ENCODE assay signal across 8 cellular contexts in genomic region chr12:6891637-6892036, GRCh38. TPM values are rescaled to one million over a fixed set of nuclear protein-coding genes. Genes with fewer than 3 reads are reported as not detected.
DNase-seq lines count a peak whose midpoint lies in the region; ATAC-seq, FAIRE-seq and TF ChIP-seq lines count a peak whose summit lies in the region.

No MANE protein-coding gene starts in this region.

- peaks cover 0 to 6% of the 10 kb centered on the region in 2 donors for H3K4me1 ChIP-seq in ascending aorta
- peaks cover 8% of the 10 kb centered on the region for H3K4me1 ChIP-seq in thymus (ENCODE audit: control insufficient read depth, insufficient read depth, low read length)

- H3K4me3 ChIP-seq in AG04450 (ENCODE audit: low read depth, low read length) (peak overlapping the region; percentile 59), ascending aorta (peak overlapping the region; percentile 54 to 72), thymus (ENCODE audit: low read length) (peak overlapping the region; percentile 59)

- CTCF ChIA-PET in AG04450 (lab: Charles Lee) = interaction anchor here (0.6 to 2.8 kb wide), 16 partner anchors 8 to 822 kb away, joined by 3 to 50 read pairs (median 6); partner anchors contain the start of genes LRRC23, SPSB2 and USP5
- CTCF ChIA-PET in HEK293T (lab: Yijun Ruan, JAX) = interaction anchor here (0.7 to 2.4 kb wide), 15 partner anchors 11 to 769 kb away, joined by 3 to 24 read pairs (median 5); partner anchors contain the start of genes CDCA3, LRRC23, MLF2 and SPSB2

- WGBS in thymus = 74% methylated on average over 6 of the region's 6 CpGs

- no peaks in the 10 kb centered on the region; the same call in 1 of the 2 replicates for H3K9me3 ChIP-seq in AG04450 (ENCODE audit: control insufficient read depth, insufficient read depth, low read length)
- H3K9me3 ChIP-seq in ascending aorta = no peaks in the 10 kb centered on the region
- no peaks in the 10 kb centered on the region for H3K9me3 ChIP-seq in thymus (ENCODE audit: control insufficient read depth)

- H3K27ac ChIP-seq in AG04450 (ENCODE audit: low read depth, low read length) (peak overlapping the region; percentile 89), ascending aorta (peak overlapping the region; percentile 92 to 93), thymus (ENCODE audit: low read depth) (peak overlapping the region; percentile 96)

- H3K27me3 ChIP-seq in AG04450 (ENCODE audit: control insufficient read depth, insufficient read depth, low read length) = no peaks in the 10 kb centered on the region
- no peaks in the 10 kb centered on the region for H3K27me3 ChIP-seq in ascending aorta
- H3K27me3 ChIP-seq in thymus (ENCODE audit: control insufficient read depth, insufficient read depth) = no peaks in the 10 kb centered on the region

- no peak for TF ChIP-seq CTCF in AG04450 (IDR thresholded peaks at IDR 0.05; ENCODE audit: low read depth, low read length)
- TF ChIP-seq CTCF in ascending aorta (IDR thresholded peaks at IDR 0.05) = no peak

- H3K36me3 ChIP-seq in ascending aorta (peaks cover 0 to 4% of the 10 kb centered on the region in 2 donors), thymus (ENCODE audit: control insufficient read depth, insufficient read depth) (no peaks in the 10 kb centered on the region)

- ATAC-seq in left lobe of liver = peak; percentile 2

- intact Hi-C loops in ascending aorta (cut with DNase I) = loop anchor here (1.0 to 2.0 kb wide), 4 partner anchors 13 to 39 kb away; partner anchors contain the start of genes LRRC23, SPSB2 and USP5

- DNase-seq in AG04450 (ENCODE audit: low read depth, low spot score) = no peak
- no peak for DNase-seq in HEK293T (ENCODE audit: extremely low spot score)
- DNase-seq in ascending aorta (ENCODE audit: low spot score in 2 of 2) = no peak
- no peak for DNase-seq in left lobe of liver (ENCODE audit: low spot score)
- no peak for DNase-seq in cerebellum (ENCODE audit: low spot score)
- no peak for DNase-seq in GM19239 (ENCODE audit: insufficient read length, low spot score)
- DNase-seq in NCI-H1417 treated with DMSO at 0.1 percent for 48 hours (lab: John Stamatoyannopoulos, UW) = no peak

- POLR2A ChIA-PET in AG04450 (lab: Yijun Ruan, JAX) = interaction anchor here (0.6 to 2.0 kb wide), 15 partner anchors 9 to 169 kb away, joined by 3 to 35 read pairs (median 4); partner anchors contain the start of genes C12orf57, C1S, GPR162 and LRRC23
- POLR2A ChIA-PET in HEK293T (lab: Yijun Ruan, JAX) = interaction anchor here (0.8 to 2.4 kb wide), 31 partner anchors 9 to 322 kb away, joined by 3 to 55 read pairs (median 5); partner anchors contain the start of genes C12orf57, CDCA3, COPS7A and LRRC23

- FAIRE-seq in GM19239 (lab: Jason Lieb, UNC) = no peak

TF ChIP-seq in HEK293T, 16 proteins besides CTCF, POLR2A, EP300 and RAD21:
- TF ChIP-seq SUZ12 (IDR thresholded peaks at IDR 0.05) (no peak), L3MBTL2 (conservative IDR thresholded peaks at IDR 0.05) (0 out of 2 replicates have a peak, but pooled peaks have one; percentile 8)

RNA-seq across cellular contexts. Expression of gene LRRC23, which starts 13.0 kb away (rescaled TPM):
- polyA plus RNA-seq in AG04450 (2011; rRNA removed) (10.4 and 10.6 TPM in 2 replicates), thymus (11.5 TPM)
- polyA minus RNA-seq in AG04450 (2011; rRNA and poly(A)+ RNA removed) = 4.7 and 8.0 TPM in 2 replicates
- total RNA-seq in ascending aorta (6.6 TPM), left lobe of liver (1.9 TPM), cerebellum (12.8 TPM)

RNA-seq across cellular contexts. Expression of gene SPSB2, which starts 18.5 kb away (rescaled TPM):
- polyA plus RNA-seq in AG04450 (2011; rRNA removed) = 2.6 and 3.7 TPM in 2 replicates
- 2.1 and 2.3 TPM in 2 replicates for polyA minus RNA-seq in AG04450 (2011; rRNA and poly(A)+ RNA removed)
- total RNA-seq in ascending aorta = 14.5 TPM
- total RNA-seq in left lobe of liver = 4.7 TPM
- 14.9 TPM for polyA plus RNA-seq in thymus
- total RNA-seq in cerebellum = 3.1 TPM

RNA-seq across cellular contexts. Expression of gene ENO2, which starts 22.7 kb away (rescaled TPM):
- polyA plus RNA-seq in AG04450 (2011; rRNA removed) (25.4 and 27.5 TPM in 2 replicates), thymus (29.3 TPM)
- 18.9 and 19.3 TPM in 2 replicates for polyA minus RNA-seq in AG04450 (2011; rRNA and poly(A)+ RNA removed)
- total RNA-seq in ascending aorta (30.3 TPM), left lobe of liver (3.6 TPM), cerebellum (95.4 TPM)

RNA-seq across cellular contexts. Expression of gene TPI1, which starts 24.3 kb away (rescaled TPM):
- polyA plus RNA-seq in AG04450 (2011; rRNA removed) = 1,246 and 1,347 TPM in 2 replicates
- 1,095 and 1,324 TPM in 2 replicates for polyA minus RNA-seq in AG04450 (2011; rRNA and poly(A)+ RNA removed)
- total RNA-seq in ascending aorta = 482 TPM
- 300 TPM for total RNA-seq in left lobe of liver
- polyA plus RNA-seq in thymus = 282 TPM
- total RNA-seq in cerebellum = 270 TPM

RNA-seq across cellular contexts. Expression of gene ATN1, which starts 36.1 kb away (rescaled TPM):
- polyA plus RNA-seq in AG04450 (2011; rRNA removed) (11.2 and 21.4 TPM in 2 replicates), thymus (30.3 TPM)
- 16.8 and 19.8 TPM in 2 replicates for polyA minus RNA-seq in AG04450 (2011; rRNA and poly(A)+ RNA removed)
- total RNA-seq in ascending aorta (207 TPM), left lobe of liver (22.0 TPM), cerebellum (16.2 TPM)
